11 cellular contexts compared by ENCODE assay signal in the genomic region with DNA sequence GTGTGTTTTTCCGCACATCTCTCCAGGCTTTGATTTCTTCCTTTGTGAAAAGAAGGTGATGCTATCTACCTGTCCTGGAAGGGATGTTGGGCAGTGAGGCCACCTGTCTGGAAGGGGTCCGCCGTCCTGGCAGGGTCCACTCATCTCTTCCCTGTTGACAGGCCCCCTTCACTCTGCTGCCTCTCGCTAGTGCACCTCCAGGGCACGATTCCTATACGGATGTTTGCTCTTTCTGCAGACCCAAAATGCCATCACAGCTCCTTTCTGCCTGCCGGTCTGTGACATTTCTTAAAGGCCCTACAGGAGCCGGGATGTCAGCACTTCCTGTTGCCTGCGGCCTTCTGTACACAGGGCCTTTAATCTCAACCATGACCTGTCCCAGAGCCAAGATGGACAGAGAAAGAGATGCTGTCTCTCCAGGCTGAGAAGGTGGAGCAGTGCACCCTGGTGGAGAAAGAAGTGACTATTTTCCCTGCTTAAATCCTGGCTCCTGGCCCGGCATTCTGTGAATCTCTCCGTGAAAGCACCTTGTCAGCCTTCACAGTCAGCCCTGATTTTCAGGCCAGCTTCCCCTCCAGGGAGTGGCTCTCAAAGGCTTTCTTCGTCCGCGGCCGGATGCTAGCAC. TPM values are rescaled to one million over a fixed set of nuclear protein-coding genes. Genes with fewer than 3 reads are reported as not detected.
A peak's percentile ranks its signal among the peaks of the same experiment; 100 is the strongest.
DNase-seq lines count a peak whose midpoint lies in the region; ATAC-seq, FAIRE-seq and TF ChIP-seq lines count a peak whose summit lies in the region.
"Had no signal": no experiment of that assay in that cellular context is flagged by ENCODE, and none has a peak within 500 bp of the region (broad histone marks: within the 10 kb centered on the region; RNA-seq: fewer than 3 reads in every experiment).

No MANE protein-coding gene starts in this region.

- H3K36me3 Mint-ChIP-seq in neural progenitor cell, result peaks cover 2% of the 10 kb centered on the region

- no peaks in the 10 kb centered on the region for H4K20me1 ChIP-seq in neural progenitor cell (ENCODE audit: low read depth)

- H3F3A ChIP-seq in neural progenitor cell (ENCODE audit: low read depth), result no peaks in the 10 kb centered on the region

- WGBS in gastroesophageal sphincter (ENCODE audit: low coverage in 1 of 2), 2 donors, result 51% methylated on average over 11 of the region's 15 CpGs; no CpG with 5 or more reads in 1 of the 2 donors
- WGBS in aorta, 2 donors, result 65% methylated on average over 15 of the region's 15 CpGs

- no peak overlapping the region for H3K4me3 Mint-ChIP-seq in neural progenitor cell
- H3K4me3 Mint-ChIP-seq: T-helper 17 cell had no signal

- peak; percentile 48 for DNase-seq in EL
- peak; percentile 6 for DNase-seq in RCC 7860 (ENCODE audit: low spot score)
- peak; percentile 50 for DNase-seq in fibroblast of mammary gland (ENCODE audit: low read depth)
- DNase-seq in neural progenitor cell (ENCODE audit: low spot score), result peak; percentile 60
- no peak for DNase-seq in GM12892 (ENCODE audit: insufficient read length)
- DNase-seq in aorta, result no peak
- DNase-seq in stimulated activated CD4-positive, alpha-beta T cell treated with anti-CD3 and anti-CD28 coated beads, Interleukin-4, amount 100 ng/mL, for 4 hours, result no peak
- DNase-seq: T-helper 17 cell had no signal

- no peaks in the 10 kb centered on the region for H3K9me3 Mint-ChIP-seq in neural progenitor cell

- no peaks in the 10 kb centered on the region for H3K79me2 ChIP-seq in neural progenitor cell (ENCODE audit: low read depth)

- peak; percentile 52 for TF ChIP-seq CTCF in fibroblast of mammary gland (conservative IDR thresholded peaks at IDR 0.05; ENCODE audit: control insufficient read depth, insufficient read depth, low read depth, low read length)
- peak; percentile 59 for TF ChIP-seq CTCF in neural progenitor cell (IDR thresholded peaks at IDR 0.05)
- peak in 1 of 4 experiments; percentile 24 for TF ChIP-seq CTCF in gastroesophageal sphincter (IDR thresholded peaks at IDR 0.05)

- intact Hi-C loops in aorta (cut with DNase I), result no loop called here

- H3K36me3 ChIP-seq in neural progenitor cell (no peaks in the 10 kb centered on the region), gastroesophageal sphincter (no peaks in the 10 kb centered on the region), aorta (ENCODE audit: control insufficient read depth in 1 of 2, insufficient read depth in 2 of 2, low read length in 1 of 2) (no peaks in the 10 kb centered on the region)
- H3K36me3 ChIP-seq: tibial nerve had no signal

- H3K4me2 ChIP-seq in neural progenitor cell, result no peak overlapping the region

- H3K9me3 ChIP-seq in neural progenitor cell (ENCODE audit: low read depth) (no peaks in the 10 kb centered on the region), gastroesophageal sphincter (no peaks in the 10 kb centered on the region), aorta (ENCODE audit: control insufficient read depth, low read length) (no peaks in the 10 kb centered on the region)

- H3K4me3 ChIP-seq in fibroblast of mammary gland (ENCODE audit: control insufficient read depth, low read depth, low read length) (no peak overlapping the region), neural progenitor cell (no peak overlapping the region), gastroesophageal sphincter (no peak overlapping the region), aorta (ENCODE audit: low read length in 2 of 2) (no peak overlapping the region)
- H3K4me3 ChIP-seq: coronary artery, tibial nerve had no signal

- H2AFZ ChIP-seq in neural progenitor cell (replicated peaks), result peak overlapping the region; percentile 100

- ATAC-seq in gastroesophageal sphincter (no peak), aorta (ENCODE audit: low FRiP score) (no peak)
- ATAC-seq: T-helper 17 cell had no signal

- H3K27me3 ChIP-seq in neural progenitor cell (peaks cover 3% of the 10 kb centered on the region), gastroesophageal sphincter (peaks cover 12% of the 10 kb centered on the region), aorta (ENCODE audit: control insufficient read depth in 1 of 2, insufficient read depth in 2 of 2, low read length in 1 of 2) (no peaks in the 10 kb centered on the region)
- H3K27me3 ChIP-seq: tibial nerve had no signal

- H3K4me1 ChIP-seq in neural progenitor cell (no peaks in the 10 kb centered on the region), gastroesophageal sphincter (no peaks in the 10 kb centered on the region), aorta (ENCODE audit: control insufficient read depth in 1 of 2, insufficient read depth in 2 of 2, low read length in 2 of 2) (no peaks in the 10 kb centered on the region)
- H3K4me1 ChIP-seq: tibial nerve had no signal

- FAIRE-seq in RCC 7860 (lab: Jason Lieb, UNC) (no peak), GM12892 (lab: Jason Lieb, UNC) (no peak)

- TF ChIP-seq EP300 in gastroesophageal sphincter (IDR thresholded peaks at IDR 0.05), result no peak

- no peak overlapping the region for H3K27ac Mint-ChIP-seq in neural progenitor cell
- H3K27ac Mint-ChIP-seq: T-helper 17 cell had no signal

- TF ChIP-seq POLR2A in gastroesophageal sphincter (IDR thresholded peaks at IDR 0.05) (no peak), GM12892 (IDR thresholded peaks at IDR 0.05; ENCODE audit: low read depth, low read length) (no peak)

- H3K9ac ChIP-seq in neural progenitor cell, result no peak overlapping the region

- H3K27ac ChIP-seq in neural progenitor cell (no peak overlapping the region), gastroesophageal sphincter (no peak overlapping the region), aorta (ENCODE audit: low read depth in 1 of 2, low read length in 2 of 2) (no peak overlapping the region)
- H3K27ac ChIP-seq: coronary artery, tibial nerve had no signal

- peaks cover 10% of the 10 kb centered on the region for H3K4me1 Mint-ChIP-seq in neural progenitor cell
- H3K4me1 Mint-ChIP-seq: T-helper 17 cell had no signal

- peaks cover 12% of the 10 kb centered on the region for H3K27me3 Mint-ChIP-seq in neural progenitor cell (ENCODE audit: insufficient read depth, low read depth)

RNA-seq across cellular contexts. Expression of a gene that starts 7.4 kb away (rescaled TPM):
- total RNA-seq in neural progenitor cell (ENCODE audit: low replicate concordance), result 0.11 and 0.15 TPM in 2 replicates
- total RNA-seq in gastroesophageal sphincter, result 10 to 100 TPM in 1 of 4 donors, 1 to 10 TPM in 1, not detected in 2; 1.9 to 33.2 TPM
- not detected for polyA plus RNA-seq in GM12892 (2012; ENCODE audit: missing spikeins)
- total RNA-seq in aorta, result not detected
- 1 to 10 TPM in 1 of 2 donors, under 1 TPM in 1; 0.54 to 8.8 TPM for polyA plus RNA-seq in aorta
- total RNA-seq: T-helper 17 cell, tibial nerve had no signal

Comparison
In these comparisons a context has a peak if more than half of its experiments do, and no peak if none do; other contexts are left out.
1. DNase-seq: peak in EL (single experiment), RCC 7860 (single experiment), fibroblast of mammary gland (single experiment) and neural progenitor cell (single experiment); none in GM12892 (single experiment), aorta (0 of 2) and stimulated activated CD4-positive, alpha-beta T cell treated with anti-CD3 and anti-CD28 coated beads, Interleukin-4, amount 100 ng/mL, for 4 hours (0 of 2).